ENCODE assay signal across 9 cellular contexts in genomic region chr18:8754995-8755955, GRCh38. TPM values are rescaled to one million over a fixed set of nuclear protein-coding genes. Genes with fewer than 3 reads are reported as not detected.
DNase-seq lines count a peak whose midpoint lies in the region; ATAC-seq and TF ChIP-seq lines count a peak whose summit lies in the region.
"Had no signal": no experiment of that assay in that cellular context is flagged by ENCODE, and none has a peak within 500 bp of the region (broad histone marks: within the 10 kb centered on the region; RNA-seq: fewer than 3 reads in every experiment).

No MANE protein-coding gene starts in this region.

- H3K27ac ChIP-seq in spleen = no peak overlapping the region
- H3K27ac ChIP-seq: thoracic aorta had no signal

- TF ChIP-seq POLR2A in spleen (IDR thresholded peaks at IDR 0.05) = no peak

- H3K4me1 ChIP-seq in spleen = peaks cover 9 to 39% (median 18%) of the 10 kb centered on the region in 6 donors

- H3K4me3 ChIP-seq in AG04449 (ENCODE audit: low read depth, low read length) (no peak overlapping the region), fibroblast of villous mesenchyme (ENCODE audit: low read depth, low read length) (no peak overlapping the region), spleen (peak overlapping the region in 1 of 8 donors; percentile 7)
- H3K4me3 ChIP-seq: thoracic aorta had no signal

- peaks cover 0 to 1% (median 0%) of the 10 kb centered on the region in 7 donors for H3K27me3 ChIP-seq in spleen (replicated peaks in 1 of 7)

- 67 to 76% (median 73%) methylated on average over 20 of the region's 20 CpGs for WGBS in spleen, 5 donors

- no peaks in the 10 kb centered on the region for H3K9me3 ChIP-seq in spleen
- H3K9me3 ChIP-seq: thoracic aorta had no signal

- TF ChIP-seq CTCF in AG04449 (IDR thresholded peaks at IDR 0.05; ENCODE audit: insufficient read depth, low read length, missing control alignments) (no peak), fibroblast of villous mesenchyme (IDR thresholded peaks at IDR 0.05; ENCODE audit: insufficient read depth, low read depth, low read length) (no peak), spleen (IDR thresholded peaks at IDR 0.05 in 8 of 11, conservative IDR thresholded peaks at IDR 0.05 in 3 of 11) (no peak)

- no peaks in the 10 kb centered on the region for H3K36me3 ChIP-seq in spleen
- H3K36me3 ChIP-seq: thoracic aorta had no signal

- intact Hi-C loops in spleen (cut with DNase I; ENCODE audit: low total_unique reads) = no loop called here

- POLR2A ChIA-PET in AG04449 (lab: Yijun Ruan, JAX) = no interaction called here

- ATAC-seq in GM21619 (IDR thresholded peaks at IDR 0.05; ENCODE audit: unreplicated experiment) = peak; percentile 69
- no peak for ATAC-seq in HG03442 (IDR thresholded peaks at IDR 0.05; ENCODE audit: unreplicated experiment)

- CTCF ChIA-PET in AG04449 (lab: Yijun Ruan, JAX) = interaction anchor here (1.0 kb wide), 1 partner anchor 232 kb away, joined by 3 read pairs; no protein-coding TSS in a partner anchor

- DNase-seq in AG04449 (ENCODE audit: low read depth, low spot score) (peak; percentile 37), fibroblast of villous mesenchyme (ENCODE audit: low read depth) (peak; percentile 51), spleen (no peak), retina (no peak), NOMO-1 (lab: John Stamatoyannopoulos, UW; ENCODE audit: unreplicated experiment in 2 of 2) (no peak)
- DNase-seq in activated CD4-positive, CD25-positive, alpha-beta regulatory T cell treated with anti-CD3 and anti-CD28 coated beads, Interleukin-2, amount 50 U/mL, for 16 hours (ENCODE audit: low read depth, low spot score) = peak; percentile 31

RNA-seq across cellular contexts. Expression of gene MTCL1, which starts 49.9 kb away (rescaled TPM):
- total RNA-seq in fibroblast of villous mesenchyme (59.6 and 80.5 TPM in 2 replicates), spleen (1 to 10 TPM; 2.5 to 7.5 (median 5.0) TPM)
- polyA plus RNA-seq in spleen = 1 to 10 TPM; 1.6 to 4.4 (median 2.8) TPM

Comparison
In these comparisons a context has a peak if more than half of its experiments do, and no peak if none do; other contexts are left out.
1. DNase-seq: peak in AG04449 (single experiment), activated CD4-positive, CD25-positive, alpha-beta regulatory T cell treated with anti-CD3 and anti-CD28 coated beads, Interleukin-2, amount 50 U/mL, for 16 hours (single experiment) and fibroblast of villous mesenchyme (single experiment); none in spleen (single experiment), retina (single experiment) and NOMO-1 (0 of 2).